ENCODE assay signal across 8 cellular contexts in genomic region chr20:14879020-14879697, GRCh38.
DNase-seq lines count a peak whose midpoint lies in the region; ATAC-seq and TF ChIP-seq lines count a peak whose summit lies in the region.

No MANE protein-coding gene starts in this region.

- H3K9me3 Mint-ChIP-seq in mesothelial cell of epicardium, result peaks cover 28% of the 10 kb centered on the region

- no peaks in the 10 kb centered on the region for H3K36me3 Mint-ChIP-seq in mesothelial cell of epicardium

- H3K27me3 Mint-ChIP-seq in mesothelial cell of epicardium (ENCODE audit: low read depth), result no peaks in the 10 kb centered on the region

- CTCF ChIA-PET in RWPE1 (lab: Yijun Ruan, JAX), result interaction anchor here (0.7 kb wide), 1 partner anchor 1359 kb away, joined by 4 read pairs; no protein-coding TSS in a partner anchor

- H3K4me1 Mint-ChIP-seq in mesothelial cell of epicardium, result peaks cover 28% of the 10 kb centered on the region

- H3K4me3 Mint-ChIP-seq in mesothelial cell of epicardium, result no peak overlapping the region

- peak; percentile 76 for ATAC-seq in GM18517 (IDR thresholded peaks at IDR 0.05; ENCODE audit: unreplicated experiment)
- peak; percentile 87 for ATAC-seq in HG02938 (IDR thresholded peaks at IDR 0.05; ENCODE audit: unreplicated experiment)
- no peak for ATAC-seq in HG03095 (IDR thresholded peaks at IDR 0.05; ENCODE audit: unreplicated experiment)

- POLR2A ChIA-PET in RWPE1 (lab: Yijun Ruan, JAX; ENCODE audit: low non-redundant PET), result no interaction called here

- H3K27ac ChIP-seq in RWPE1, result no peak overlapping the region

- H3K27ac Mint-ChIP-seq in mesothelial cell of epicardium, result peak overlapping the region; percentile 63

- TF ChIP-seq CTCF in RWPE1 (conservative IDR thresholded peaks at IDR 0.05; ENCODE audit: low read depth) (no peak), mesothelial cell of epicardium (IDR thresholded peaks at IDR 0.05; ENCODE audit: unreplicated experiment) (no peak)

- DNase-seq in RWPE1 (ENCODE audit: low spot score) (peak; percentile 95), mesothelial cell of epicardium (ENCODE audit: low spot score in 2 of 2, unreplicated experiment in 2 of 2) (no peak), T-helper 2 cell (no peak), Kasumi-1 (lab: John Stamatoyannopoulos, UW) (no peak)
- DNase-seq in activated CD4-positive, alpha-beta T cell treated with anti-CD3 and anti-CD28 coated beads, Interleukin-2, amount 50 U/mL, for 48 hours, result no peak
